Comparison of ENCODE assay signal across 28 cellular contexts in the genomic region with DNA sequence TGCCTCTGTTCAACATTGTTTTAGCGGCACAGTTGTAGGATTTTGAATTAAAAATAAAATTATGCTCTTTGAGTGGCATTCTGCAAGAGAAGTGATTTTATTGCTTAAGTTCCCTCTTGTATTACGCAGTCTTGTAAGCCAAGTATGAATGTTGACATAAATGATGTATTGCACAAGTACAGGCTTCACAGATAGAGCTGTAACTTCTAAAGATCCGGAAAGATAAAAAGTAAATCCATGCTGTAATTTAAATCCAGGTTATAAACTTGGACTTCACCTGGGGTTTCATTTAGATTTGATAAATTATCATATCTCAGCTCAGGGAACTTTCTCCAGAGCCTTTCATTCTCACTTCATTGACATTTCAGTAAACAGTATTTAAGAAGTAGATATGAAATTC.
DNase-seq lines count a peak whose midpoint lies in the region; ATAC-seq and TF ChIP-seq lines count a peak whose summit lies in the region.
"Had no signal": no experiment of that assay in that cellular context is flagged by ENCODE, and none has a peak within 500 bp of the region (broad histone marks: within the 10 kb centered on the region; RNA-seq: fewer than 3 reads in every experiment).

No MANE protein-coding gene starts in this region.

- TF ChIP-seq CTCF in HL-60 (IDR thresholded peaks at IDR 0.05; ENCODE audit: insufficient read depth, low read length) = no peak

- intact Hi-C loops in left ventricle myocardium superior (cut with micrococcal nuclease) = no loop called here

- H3K27me3 ChIP-seq in HL-60 (ENCODE audit: insufficient read depth, poor library complexity, severe bottlenecking) = no peaks in the 10 kb centered on the region
- H3K27me3 ChIP-seq: BE2C, ovary, vagina had no signal

- no peak overlapping the region for H3K27ac ChIP-seq in HL-60 (replicated peaks)
- H3K27ac ChIP-seq: ovary, skin epidermis, vagina had no signal

- DNase-seq in HL-60 (ENCODE audit: low read depth in 1 of 2, low spot score in 1 of 2) = peak; percentile 1
- DNase-seq in OCI-M1 (lab: John Stamatoyannopoulos, UW) = peak; percentile 86
- DNase-seq in fibroblast of gingiva (ENCODE audit: low read depth) = peak; percentile 5
- DNase-seq in pons (ENCODE audit: low spot score) = peak; percentile 40
- no peak for DNase-seq in AG08395 (ENCODE audit: low spot score)
- no peak for DNase-seq in left ventricle myocardium superior
- no peak for DNase-seq in ecto neural progenitor cell (ENCODE audit: low spot score)
- DNase-seq in ureter (ENCODE audit: low spot score) = no peak
- DNase-seq: activated B cell treated with CpG ODN at 0.5 μM for 24 hours; activated CD4-positive, alpha-beta T cell treated with anti-CD3 and anti-CD28 coated beads, Interleukin-2, amount 50 U/mL, for 1 hour; activated CD8-positive, alpha-beta memory T cell treated with anti-CD3 and anti-CD28 coated beads, Interleukin-2, amount 10 ng/mL, durations not matched to agents 7 days and 5 days; activated naive CD4-positive, alpha-beta T cell; activated naive CD8-positive, alpha-beta T cell treated with anti-CD3 and anti-CD28 coated beads, Interleukin-2, amount 50 U/mL, for 24 hours; activated T-cell treated with anti-CD3 and anti-CD28 coated beads, Interleukin-2, amount 50 U/mL, for 48 hours; BE2C; CD8-positive, alpha-beta memory T cell; DMS 273 treated with DMSO at 0.1 percent for 48 hours; EL; H9; kidney glomerular epithelial cell; NCI-H748 treated with DMSO at 0.1 percent for 48 hours; ovary; RPMI8226; stimulated activated CD4-positive, alpha-beta T cell treated with anti-CD3 and anti-CD28 coated beads, Interleukin-1b, Interleukin-23, amount 100 ng/mL, for 48 hours; stimulated activated naive CD4-positive, alpha-beta T cell treated with Interleukin-2 at 50 U/mL for 16 hours; T-helper 1 cell had no signal

- H3K4me3 ChIP-seq in HL-60 (replicated peaks; ENCODE audit: insufficient read depth, low read length) = no peak overlapping the region
- H3K4me3 ChIP-seq: ovary, skin epidermis, vagina had no signal

- no peak for ATAC-seq in left ventricle myocardium superior
- ATAC-seq: activated CD8-positive, alpha-beta memory T cell treated with anti-CD3 and anti-CD28 coated beads, Interleukin-2, amount 10 ng/mL, durations not matched to agents 7 days and 5 days; activated naive CD8-positive, alpha-beta T cell treated with anti-CD3 and anti-CD28 coated beads, Interleukin-2, amount 50 U/mL, for 24 hours had no signal

Comparison
In these comparisons a context has a peak if more than half of its experiments do, and no peak if none do; other contexts are left out.
1. DNase-seq: peak in HL-60 (2 of 2), OCI-M1 (single experiment), fibroblast of gingiva (single experiment) and pons (single experiment); none in AG08395 (single experiment), left ventricle myocardium superior (single experiment), ecto neural progenitor cell (single experiment) and ureter (single experiment).